23 cellular contexts compared by ENCODE assay signal in the genomic region with DNA sequence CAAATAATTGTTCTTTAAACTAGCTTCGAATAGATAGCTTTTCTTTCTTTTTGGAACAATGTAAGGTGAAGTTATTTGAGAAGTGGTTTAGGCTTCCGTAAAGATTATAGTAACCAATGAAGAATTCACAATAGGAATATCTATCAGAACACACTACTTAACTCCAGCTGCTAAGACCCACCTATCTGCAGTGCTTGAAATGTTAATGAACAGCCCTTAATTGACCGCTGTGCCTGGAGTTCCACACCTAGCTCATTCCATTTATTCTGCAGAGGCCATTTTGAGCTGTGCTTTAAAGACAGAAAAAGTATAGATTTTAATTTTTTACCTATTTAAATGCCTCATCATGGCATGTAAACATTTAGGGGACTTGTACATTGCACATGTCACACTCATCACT.
"Had no signal": no experiment of that assay in that cellular context is flagged by ENCODE, and none has a peak within 500 bp of the region (broad histone marks: within the 10 kb centered on the region; RNA-seq: fewer than 3 reads in every experiment).

No MANE protein-coding gene starts in this region.

- H3K27me3 ChIP-seq: dorsolateral prefrontal cortex, gastroesophageal sphincter, heart right ventricle, left lung had no signal

- DNase-seq: dermis blood vessel endothelial cell; dorsolateral prefrontal cortex; effector CD4-positive, alpha-beta T cell; effector memory CD4-positive, alpha-beta T cell; foreskin fibroblast; foreskin melanocyte; head of caudate nucleus; heart right ventricle; hippocampal formation; left cardiac atrium; left lung; left ventricle myocardium superior; lower lobe of right lung; mesenchymal stem cell; midbrain; naive thymus-derived CD4-positive, alpha-beta T cell; natural killer cell had no signal

- H3K4me1 ChIP-seq: esophagus muscularis mucosa, gastroesophageal sphincter, left lung, lower lobe of right lung had no signal

- FAIRE-seq: colon, endothelial cell of umbilical vein, islet of Langerhans had no signal

- H3K36me3 ChIP-seq: esophagus muscularis mucosa, gastroesophageal sphincter, heart right ventricle, left lung, lower lobe of right lung had no signal

- H3K27ac ChIP-seq: coronary artery, dorsolateral prefrontal cortex, esophagus muscularis mucosa, gastroesophageal sphincter, heart right ventricle, left lung, lower lobe of right lung had no signal

- H3K9me3 ChIP-seq: esophagus muscularis mucosa, gastroesophageal sphincter, heart right ventricle, left lung, lower lobe of right lung had no signal

- H3K4me3 ChIP-seq: coronary artery, dorsolateral prefrontal cortex, esophagus muscularis mucosa, gastroesophageal sphincter, heart right ventricle, left lung, lower lobe of right lung had no signal
